ENCODE assay signal across 8 cellular contexts in the genomic region with DNA sequence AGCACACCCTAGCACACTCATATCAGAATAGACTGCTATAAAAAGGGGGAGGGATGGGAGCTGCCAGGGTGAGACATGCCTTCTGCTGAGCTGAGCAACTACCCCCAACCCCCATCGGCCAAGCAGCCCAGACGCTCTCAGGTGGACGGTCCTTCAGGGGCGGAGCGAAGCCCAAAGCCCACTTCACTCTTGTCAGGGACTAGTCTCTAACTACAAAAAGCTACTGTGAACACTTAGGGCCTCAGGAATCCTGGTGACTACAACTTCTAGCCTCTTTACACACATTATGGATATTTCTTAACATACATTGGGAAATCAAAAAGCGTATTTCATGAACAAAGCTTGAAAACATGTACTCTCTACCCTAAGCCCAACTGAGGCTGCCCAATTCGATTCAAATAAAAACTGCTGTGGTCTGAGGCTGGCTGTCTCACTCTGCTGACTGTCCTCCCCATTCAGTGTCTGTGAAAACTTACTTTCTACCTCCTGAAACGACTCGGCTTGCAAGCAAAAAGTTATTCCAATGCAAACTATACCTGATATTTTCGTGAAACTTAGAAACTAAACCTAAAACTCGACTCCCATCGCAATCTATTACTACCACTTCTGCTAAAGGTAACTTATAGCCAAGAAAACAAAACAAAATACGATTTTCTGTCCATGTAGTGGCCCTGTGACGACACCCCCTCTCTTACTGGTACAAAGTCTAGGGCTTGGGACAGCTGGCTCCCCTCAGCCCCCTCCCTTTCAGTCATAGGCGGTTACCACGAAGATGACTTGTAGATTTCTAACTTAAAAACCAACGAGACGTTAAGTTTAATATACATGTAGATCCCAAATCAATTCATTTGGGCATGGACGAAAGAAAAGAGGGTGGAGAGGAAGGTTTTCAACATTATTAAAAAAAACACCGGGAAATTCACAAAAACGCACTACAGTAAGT. TPM values are rescaled to one million over a fixed set of nuclear protein-coding genes. Genes with fewer than 3 reads are reported as not detected.
DNase-seq lines count a peak whose midpoint lies in the region; ATAC-seq and TF ChIP-seq lines count a peak whose summit lies in the region.

No MANE protein-coding gene starts in this region.

- H3K36me3 Mint-ChIP-seq in activated T-helper 2 cell treated with anti-CD3 and anti-CD28 coated beads, Interferon-gamma antibody, Interleukin-2, Interleukin-4, amounts not matched to agents 10 μg/mL and 5 μg/mL and 100 μg/mL, durations not matched to agents 14 hours and 24 hours and 36 hours (ENCODE audit: low read depth) = no peaks in the 10 kb centered on the region

- H3K4me1 Mint-ChIP-seq in activated T-helper 2 cell treated with anti-CD3 and anti-CD28 coated beads, Interferon-gamma antibody, Interleukin-2, Interleukin-4, amounts not matched to agents 10 μg/mL and 5 μg/mL and 100 μg/mL, durations not matched to agents 14 hours and 24 hours and 36 hours (ENCODE audit: low read depth) = peaks cover 64% of the 10 kb centered on the region

- H3K27ac Mint-ChIP-seq in activated T-helper 2 cell treated with anti-CD3 and anti-CD28 coated beads, Interferon-gamma antibody, Interleukin-2, Interleukin-4, amounts not matched to agents 10 μg/mL and 5 μg/mL and 100 μg/mL, durations not matched to agents 14 hours and 24 hours and 36 hours = peak overlapping the region; percentile 90

- peak overlapping the region; percentile 80 for H3K4me3 ChIP-seq in left ventricle myocardium inferior
- peak overlapping the region; percentile 82 for H3K4me3 ChIP-seq in psoas muscle

- ATAC-seq in psoas muscle = peak; percentile 16 to 56 (median 39)
- no peak for ATAC-seq in HG03565 (IDR thresholded peaks at IDR 0.05; ENCODE audit: unreplicated experiment)

- peak overlapping the region; percentile 91 for H3K4me3 Mint-ChIP-seq in activated T-helper 2 cell treated with anti-CD3 and anti-CD28 coated beads, Interferon-gamma antibody, Interleukin-2, Interleukin-4, amounts not matched to agents 10 μg/mL and 5 μg/mL and 100 μg/mL, durations not matched to agents 14 hours and 24 hours and 36 hours (ENCODE audit: low read depth)

- H3K27me3 ChIP-seq in left ventricle myocardium inferior (ENCODE audit: low read depth) (no peaks in the 10 kb centered on the region), psoas muscle (ENCODE audit: insufficient read depth in 3 of 3, low read length in 2 of 3) (no peaks in the 10 kb centered on the region)

- 3 to 6% (median 3%) methylated on average over 21 of the region's 21 CpGs for WGBS in psoas muscle, 3 donors

- H3K9me3 Mint-ChIP-seq in activated T-helper 2 cell treated with anti-CD3 and anti-CD28 coated beads, Interferon-gamma antibody, Interleukin-2, Interleukin-4, amounts not matched to agents 10 μg/mL and 5 μg/mL and 100 μg/mL, durations not matched to agents 14 hours and 24 hours and 36 hours = no peaks in the 10 kb centered on the region

- DNase-seq in NCI-H510A treated with DMSO at 0.1 percent for 48 hours (lab: John Stamatoyannopoulos, UW) = peak; percentile 53
- DNase-seq in NCI-H510A (lab: John Stamatoyannopoulos, UW) = no peak
- DNase-seq in NCI-H2227 (lab: John Stamatoyannopoulos, UW; ENCODE audit: unreplicated experiment) = peak; percentile 23
- DNase-seq in activated T-helper 2 cell treated with anti-CD3 and anti-CD28 coated beads, Interferon-gamma antibody, Interleukin-2, Interleukin-4, amounts not matched to agents 10 μg/mL and 5 μg/mL and 100 μg/mL, durations not matched to agents 14 hours and 24 hours and 36 hours (ENCODE audit: low spot score) = no peak
- DNase-seq in left ventricle myocardium inferior = no peak
- peak; percentile 31 to 74 for DNase-seq in psoas muscle
- no peak for DNase-seq in NCI-H446 (lab: John Stamatoyannopoulos, UW)

- H3K27ac ChIP-seq in left ventricle myocardium inferior (replicated peaks) = peak overlapping the region; percentile 99
- peak overlapping the region; percentile 98 for H3K27ac ChIP-seq in psoas muscle

- intact Hi-C loops in activated T-helper 2 cell treated with anti-CD3 and anti-CD28 coated beads, Interferon-gamma antibody, Interleukin-2, Interleukin-4, amounts not matched to agents 10 μg/mL and 5 μg/mL and 100 μg/mL, durations not matched to agents 14 hours and 24 hours and 36 hours (cut with micrococcal nuclease) = loop anchor here (1.0 to 10.0 kb wide), 4 partner anchors 46 to 440 kb away; no protein-coding TSS in a partner anchor
- intact Hi-C loops in left ventricle myocardium inferior (cut with micrococcal nuclease) = no loop called here
- intact Hi-C loops in psoas muscle (cut with DNase I) = loop anchor here (2.0 to 5.0 kb wide), 5 partner anchors 100 to 645 kb away; no protein-coding TSS in a partner anchor

- no peaks in the 10 kb centered on the region for H3K27me3 Mint-ChIP-seq in activated T-helper 2 cell treated with anti-CD3 and anti-CD28 coated beads, Interferon-gamma antibody, Interleukin-2, Interleukin-4, amounts not matched to agents 10 μg/mL and 5 μg/mL and 100 μg/mL, durations not matched to agents 14 hours and 24 hours and 36 hours (ENCODE audit: low read depth)

- TF ChIP-seq CTCF in left ventricle myocardium inferior (IDR thresholded peaks at IDR 0.05; ENCODE audit: borderline replicate concordance) (no peak), psoas muscle (IDR thresholded peaks at IDR 0.05) (no peak)

- H3K4me1 ChIP-seq in left ventricle myocardium inferior = peaks cover 82% of the 10 kb centered on the region
- peaks cover 47% of the 10 kb centered on the region for H3K4me1 ChIP-seq in psoas muscle

- H3K36me3 ChIP-seq in left ventricle myocardium inferior (no peaks in the 10 kb centered on the region), psoas muscle (ENCODE audit: insufficient read depth in 1 of 2, low read depth in 1 of 2) (no peaks in the 10 kb centered on the region)

- H3K9me3 ChIP-seq in left ventricle myocardium inferior (replicated peaks) (no peaks in the 10 kb centered on the region), psoas muscle (no peaks in the 10 kb centered on the region)

RNA-seq across cellular contexts. Expression of gene SERTAD2, which starts 1.2 kb away (rescaled TPM):
- total RNA-seq in activated T-helper 2 cell treated with anti-CD3 and anti-CD28 coated beads, Interferon-gamma antibody, Interleukin-2, Interleukin-4, amounts not matched to agents 10 μg/mL and 5 μg/mL and 100 μg/mL, durations not matched to agents 14 hours and 24 hours and 36 hours = 29.2 and 31.0 TPM in 2 replicates
- total RNA-seq in left ventricle myocardium inferior (14.5 TPM), psoas muscle (10 to 100 TPM; 10.3 to 13.2 (median 11.5) TPM)
- polyA plus RNA-seq in psoas muscle = 1 to 10 TPM; 3.3 to 9.2 (median 4.1) TPM

Comparison
In these comparisons a context has a peak if more than half of its experiments do, and no peak if none do; other contexts are left out.
1. DNase-seq: peak in NCI-H510A treated with DMSO at 0.1 percent for 48 hours (single experiment), NCI-H2227 (single experiment) and psoas muscle (2 of 2); none in NCI-H510A (single experiment), activated T-helper 2 cell treated with anti-CD3 and anti-CD28 coated beads, Interferon-gamma antibody, Interleukin-2, Interleukin-4, amounts not matched to agents 10 μg/mL and 5 μg/mL and 100 μg/mL, durations not matched to agents 14 hours and 24 hours and 36 hours (single experiment), left ventricle myocardium inferior (single experiment) and NCI-H446 (0 of 2).